8 cellular contexts compared by ENCODE assay signal in genomic region chr6:18154507-18155272, GRCh38. TPM values are rescaled to one million over a fixed set of nuclear protein-coding genes. Genes with fewer than 3 reads are reported as not detected.
DNase-seq lines count a peak whose midpoint lies in the region; ATAC-seq, FAIRE-seq and TF ChIP-seq lines count a peak whose summit lies in the region.

TSS of gene TPMT (minus strand) at chr6:18155077. CDS start at chr6:18149127, 5,950 bp downstream.

- TF ChIP-seq CTCF in GM12878 (IDR thresholded peaks at IDR 0.05 in 2 of 3, conservative IDR thresholded peaks at IDR 0.05 in 1 of 3; ENCODE audit: control insufficient read depth in 2 of 3, extremely low read depth in 1 of 3, insufficient read depth in 1 of 3, low read depth in 3 of 3, low read length in 3 of 3) (no peak), keratinocyte (optimal IDR thresholded peaks at IDR 0.05 in 1 of 3, IDR thresholded peaks at IDR 0.05 in 1 of 3, conservative IDR thresholded peaks at IDR 0.05 in 1 of 3; ENCODE audit: extremely low read depth in 1 of 3, insufficient read depth in 2 of 3, low read length in 3 of 3) (no peak)

- WGBS in GM12878 (ENCODE audit: insufficient coverage, insufficient replicate concordance, low lambda C conversion rate, missing lambda C conversion rate): 2% methylated on average over 22 of the region's 54 CpGs

- BruUV-seq in GM12878 (replicated peaks; lab: Mats Ljungman, UMichigan): TSS peak; percentile 84

- POLR2A ChIA-PET in CD4-positive, alpha-beta memory T cell (lab: Charles Lee; ENCODE audit: partially characterized antibody): interaction anchor here (0.6 to 2.7 kb wide), 9 partner anchors 13 to 554 kb away, joined by 3 to 13 read pairs (median 5); partner anchors contain the start of genes DEK, FAM8A1, NHLRC1 and RNF144B
- POLR2A ChIA-PET in GM12878 (lab: Charles Lee): interaction anchor here (0.6 to 1.1 kb wide), 4 partner anchors 27 to 98 kb away, joined by 3 to 4 read pairs (median 3); no protein-coding TSS in a partner anchor

- FAIRE-seq in GM12878 (lab: Jason Lieb, UNC): peak; percentile 23
- no peak for FAIRE-seq in keratinocyte (lab: Jason Lieb, UNC)

- intact Hi-C loops in CD4-positive, alpha-beta memory T cell (cut with micrococcal nuclease): loop anchor here (1.0 to 5.0 kb wide), 5 partner anchors 109 to 1392 kb away; partner anchors contain the start of genes ATXN1, FAM8A1, NUP153 and RNF144B
- intact Hi-C loops in GM12878 (cut with micrococcal nuclease; ENCODE audit: unreplicated experiment): loop anchor here (2.0 to 10.0 kb wide), 3 partner anchors 56 to 450 kb away; partner anchors contain the start of gene NUP153

- RAD21 ChIA-PET in GM12878 (lab: Charles Lee; ENCODE audit: unreplicated experiment): interaction anchor here (0.6 to 1.6 kb wide), 4 partner anchors 12 to 171 kb away, joined by 3 to 5 read pairs (median 4); partner anchors contain the start of gene DEK

- H3K4me2 ChIP-seq in GM12878 (ENCODE audit: control insufficient read depth, insufficient read depth): peak within 1 kb of the TSS; percentile 98
- peak within 1 kb of the TSS; percentile 90 for H3K4me2 ChIP-seq in keratinocyte (ENCODE audit: control insufficient read depth, extremely low read depth, insufficient read depth, low read depth, low read length)

- peak within 1 kb of the TSS; percentile 83 for H3K27ac ChIP-seq in CD4-positive, alpha-beta memory T cell (ENCODE audit: low read depth, low read length)
- H3K27ac ChIP-seq in GM12878 (ENCODE audit: control insufficient read depth, insufficient read depth) (peak within 1 kb of the TSS; percentile 81), keratinocyte (ENCODE audit: control insufficient read depth, insufficient read depth, low read length) (peak within 1 kb of the TSS; percentile 98)

- peaks cover 29% of the 10 kb centered on the region for H3K4me1 ChIP-seq in CD4-positive, alpha-beta memory T cell (ENCODE audit: insufficient read depth, low read length)
- H3K4me1 ChIP-seq in GM12878 (ENCODE audit: control insufficient read depth, insufficient read depth, low read length): peaks cover 9% of the 10 kb centered on the region
- peaks cover 16% of the 10 kb centered on the region for H3K4me1 ChIP-seq in keratinocyte (ENCODE audit: control insufficient read depth, extremely low read depth, insufficient read depth, low read length)

- H3K4me3 ChIP-seq in CD4-positive, alpha-beta memory T cell (ENCODE audit: low read length in 2 of 2): peak within 1 kb of the TSS; percentile 92 to 98
- H3K4me3 ChIP-seq in GM12878 (peak within 1 kb of the TSS; percentile 85), keratinocyte (ENCODE audit: control insufficient read depth in 2 of 3, extremely low read depth in 1 of 3, insufficient read depth in 2 of 3, low read depth in 1 of 3, low read length in 3 of 3) (peak within 1 kb of the TSS; percentile 94 to 98 (median 95))

- TF ChIP-seq RAD21 in GM12878 (IDR thresholded peaks at IDR 0.05; ENCODE audit: insufficient read depth, low read depth, low read length): no peak

- in situ Hi-C loops in GM12878 (cut with MboI): loop anchor here (5.0 kb wide), 1 partner anchor 452 kb away; no protein-coding TSS in a partner anchor

- H2AFZ ChIP-seq in GM12878 (ENCODE audit: control insufficient read depth, low read depth, low read length) (peak within 1 kb of the TSS; percentile 94), keratinocyte (ENCODE audit: control insufficient read depth, low read length) (peak within 1 kb of the TSS; percentile 91)

- H3K4me1 Mint-ChIP-seq in CD4-positive, alpha-beta memory T cell: peaks cover 17 to 36% (median 28%) of the 10 kb centered on the region in 4 donors

- no peaks in the 10 kb centered on the region for H3K36me3 ChIP-seq in CD4-positive, alpha-beta memory T cell (ENCODE audit: insufficient read depth, low read length)
- H3K36me3 ChIP-seq in GM12878 (ENCODE audit: control insufficient read depth in 2 of 2, insufficient read depth in 2 of 2, low read length in 1 of 2): no peaks in the 10 kb centered on the region
- no peaks in the 10 kb centered on the region for H3K36me3 ChIP-seq in keratinocyte (ENCODE audit: control insufficient read depth in 2 of 2, extremely low read depth in 1 of 2, insufficient read depth in 2 of 2, low read length in 2 of 2)

- H3K27ac Mint-ChIP-seq in CD4-positive, alpha-beta memory T cell: peak within 1 kb of the TSS; percentile 84 to 100 (median 99)

- no peaks in the 10 kb centered on the region for H3K27me3 ChIP-seq in CD4-positive, alpha-beta memory T cell (ENCODE audit: insufficient read depth, low read length)
- H3K27me3 ChIP-seq in GM12878 (replicated peaks in 1 of 2; ENCODE audit: control insufficient read depth in 2 of 2, insufficient read depth in 2 of 2, low read length in 1 of 2): no peaks in the 10 kb centered on the region
- no peaks in the 10 kb centered on the region for H3K27me3 ChIP-seq in keratinocyte (ENCODE audit: control insufficient read depth, extremely low read depth, insufficient read depth, low read length)

- ATAC-seq in GM19328 (IDR thresholded peaks at IDR 0.05; ENCODE audit: unreplicated experiment) (peak; percentile 50), HG03354 (IDR thresholded peaks at IDR 0.05; ENCODE audit: poor library complexity, severe bottlenecking, unreplicated experiment) (peak; percentile 69), GM12878 (peak; percentile 73)

- dilution Hi-C loops in keratinocyte (cut with MboI; ENCODE audit: extremely low pct_ligation_motif_present, low sequenced_read_pairs): no loop called here

- H3K9me3 Mint-ChIP-seq in CD4-positive, alpha-beta memory T cell: no peaks in the 10 kb centered on the region

- peak within 1 kb of the TSS; percentile 81 for H3K9ac ChIP-seq in GM12878 (ENCODE audit: control insufficient read depth, insufficient read depth, low read length)
- peak within 1 kb of the TSS; percentile 98 for H3K9ac ChIP-seq in keratinocyte (ENCODE audit: control insufficient read depth, extremely low read depth, insufficient read depth, low read length)

- CTCF ChIA-PET in CD4-positive, alpha-beta memory T cell (lab: Charles Lee; ENCODE audit: partially characterized antibody): interaction anchor here (1.0 kb wide), 1 partner anchor 32 kb away, joined by 3 read pairs; no protein-coding TSS in a partner anchor
- CTCF ChIA-PET in GM12878 (lab: Yijun Ruan, JAX): interaction anchor here (0.6 to 1.1 kb wide), 2 partner anchors 59 to 110 kb away, joined by 3 read pairs; partner anchors contain the start of gene DEK

- H3K79me2 ChIP-seq in GM12878 (ENCODE audit: control insufficient read depth, insufficient read depth, low read length) (peaks cover 6% of the 10 kb centered on the region), keratinocyte (ENCODE audit: control insufficient read depth, insufficient read depth, low read length) (peaks cover 8% of the 10 kb centered on the region)

- H4K20me1 ChIP-seq in GM12878 (ENCODE audit: control insufficient read depth, insufficient read depth): no peaks in the 10 kb centered on the region
- no peaks in the 10 kb centered on the region for H4K20me1 ChIP-seq in keratinocyte (ENCODE audit: control insufficient read depth, extremely low read depth, insufficient read depth, low read length)

- no peak for DNase-seq in CD4-positive, alpha-beta memory T cell
- DNase-seq in NCI-H774 (lab: John Stamatoyannopoulos, UW): peak; percentile 94
- no peak for DNase-seq in GM12878 (ENCODE audit: low read depth, low spot score)
- no peak for DNase-seq in keratinocyte (ENCODE audit: low read depth, low spot score)
- peak; percentile 32 for DNase-seq in stimulated activated CD8-positive, alpha-beta memory T cell treated with anti-CD3 and anti-CD28 coated beads, Interleukin-4, amount 100 ng/mL, for 48 hours
- no peak for DNase-seq in medulla oblongata (ENCODE audit: extremely low spot score)

- no peaks in the 10 kb centered on the region for H3K27me3 Mint-ChIP-seq in CD4-positive, alpha-beta memory T cell

- no peaks in the 10 kb centered on the region for H3K9me3 ChIP-seq in CD4-positive, alpha-beta memory T cell (ENCODE audit: control insufficient read depth in 1 of 2, low read length in 2 of 2)
- no peaks in the 10 kb centered on the region for H3K9me3 ChIP-seq in GM12878 (replicated peaks; ENCODE audit: control insufficient read depth, insufficient read depth, low read length)
- no peaks in the 10 kb centered on the region for H3K9me3 ChIP-seq in keratinocyte (ENCODE audit: control insufficient read depth, low read depth, low read length)

- no peak for TF ChIP-seq EP300 in GM12878 (IDR thresholded peaks at IDR 0.05; ENCODE audit: borderline replicate concordance in 1 of 2, control insufficient read depth in 1 of 2, low read depth in 2 of 2, low read length in 2 of 2)

- peak within 1 kb of the TSS; percentile 98 to 99 (median 99) for H3K4me3 Mint-ChIP-seq in CD4-positive, alpha-beta memory T cell

- H3K9me1 ChIP-seq in keratinocyte (ENCODE audit: control insufficient read depth, extremely low read depth, insufficient read depth, low read length): no peaks in the 10 kb centered on the region

- H3K36me3 Mint-ChIP-seq in CD4-positive, alpha-beta memory T cell: peaks cover 6 to 11% of the 10 kb centered on the region in 2 donors

- SMC1A ChIA-PET in GM12878 (lab: Charles Lee; ENCODE audit: uncharacterized antibody, unreplicated experiment): interaction anchor here (0.9 to 1.1 kb wide), 2 partner anchors 9 to 150 kb away, joined by 3 to 5 read pairs; no protein-coding TSS in a partner anchor

- peak; percentile 87 for TF ChIP-seq POLR2A in GM12878 (IDR thresholded peaks at IDR 0.05; ENCODE audit: low read depth, low read length)

RNA-seq across cellular contexts. Expression of gene TPMT, which starts in this region (rescaled TPM):
- 1 to 10 TPM; 6.4 to 7.4 TPM for total RNA-seq in CD4-positive, alpha-beta memory T cell
- 10 to 100 TPM; 10.2 to 18.3 TPM for polyA plus RNA-seq in CD4-positive, alpha-beta memory T cell
- total RNA-seq in GM12878 (2013; cell fraction: nucleolus; rRNA removed): 2.5 and 2.6 TPM in 2 replicates
- total RNA-seq in GM12878 (2014; rRNA removed) (11.6 and 13.8 TPM in 2 replicates), GM12878 (2014; rRNA removed; fragmentation: Illumina TruSeq; extraction: Trizol) (16.3 and 17.0 TPM in 2 replicates), GM12878 (2021) (7.9 and 8.2 TPM in 2 replicates)
- 5.6 TPM for polyA plus RNA-seq in GM12878 (2011; ENCODE audit: low read depth)
- polyA plus RNA-seq in GM12878 (2011; rRNA removed) (16.5 and 24.9 TPM in 2 replicates), GM12878 (2014; fragmentation: Illumina TruSeq; extraction: Trizol) (18.2 and 24.3 TPM in 2 replicates), GM12878 (2014; fragmentation: Nextera tagmentation; extraction: Ambion mirVana) (10 to 100 TPM; 16.2 to 16.4 TPM), GM12878 (2014; rRNA removed) (10.9 and 13.0 TPM in 2 replicates), GM12878 (2016; fragmentation: Nextera tagmentation; extraction: Ambion mirVana) (10 to 100 TPM; 16.5 to 17.7 TPM), keratinocyte (25.1 to 38.6 TPM (median 28.3 TPM) in 3 replicates)
- polyA plus RNA-seq in GM12878 (2011; cell fraction: cytosol; rRNA removed): 8.1 and 8.3 TPM in 2 replicates
- polyA plus RNA-seq in GM12878 (2011; cell fraction: nucleus; rRNA removed): 2.4 and 3.1 TPM in 2 replicates
- 6.5 and 8.6 TPM in 2 replicates for polyA plus RNA-seq in GM12878 (2012)
- 5.1 and 8.4 TPM in 2 replicates for polyA minus RNA-seq in GM12878 (2011; rRNA and poly(A)+ RNA removed)
- 2.9 and 3.1 TPM in 2 replicates for polyA minus RNA-seq in GM12878 (2011; cell fraction: cytosol; rRNA and poly(A)+ RNA removed)
- polyA minus RNA-seq in GM12878 (2011; cell fraction: nucleus; rRNA and poly(A)+ RNA removed): 1.2 and 1.8 TPM in 2 replicates
- polyA plus RNA-seq in keratinocyte (2011; ENCODE audit: low read depth): 23.6 TPM
- 24.2 and 45.1 TPM in 2 replicates for polyA plus RNA-seq in keratinocyte (2011; cell fraction: cytosol; rRNA removed)
- 16.0 and 17.9 TPM in 2 replicates for polyA plus RNA-seq in keratinocyte (2011; cell fraction: nucleus; rRNA removed)
- polyA plus RNA-seq in keratinocyte (2012; ENCODE audit: low replicate concordance): 17.4 and 25.1 TPM in 2 replicates
- 4.2 to 20.9 TPM (median 12.6 TPM) in 3 replicates for polyA minus RNA-seq in keratinocyte
- polyA minus RNA-seq in keratinocyte (2011; cell fraction: cytosol; rRNA and poly(A)+ RNA removed): 13.0 TPM
- polyA minus RNA-seq in keratinocyte (2011; cell fraction: nucleus; rRNA and poly(A)+ RNA removed): 4.0 and 7.9 TPM in 2 replicates

Comparison
In these comparisons a context has a peak if more than half of its experiments do, and no peak if none do; other contexts are left out.
1. DNase-seq: peak in NCI-H774 (single experiment) and stimulated activated CD8-positive, alpha-beta memory T cell treated with anti-CD3 and anti-CD28 coated beads, Interleukin-4, amount 100 ng/mL, for 48 hours (single experiment); none in CD4-positive, alpha-beta memory T cell (0 of 5), GM12878 (single experiment), keratinocyte (single experiment) and medulla oblongata (single experiment).
2. Peak in every context shown above with its lines, with median percentiles within 50 percentile points of each other: H3K27ac ChIP-seq, H3K4me3 ChIP-seq and ATAC-seq.